Comparison of ENCODE assay signal across 9 cellular contexts in genomic region chr12:3777206-3777809, GRCh38. TPM values are rescaled to one million over a fixed set of nuclear protein-coding genes. Genes with fewer than 3 reads are reported as not detected.
DNase-seq lines count a peak whose midpoint lies in the region; ATAC-seq and TF ChIP-seq lines count a peak whose summit lies in the region.
"Had no signal": no experiment of that assay in that cellular context is flagged by ENCODE, and none has a peak within 500 bp of the region (broad histone marks: within the 10 kb centered on the region; RNA-seq: fewer than 3 reads in every experiment).

No MANE protein-coding gene starts in this region.

- H3K27ac ChIP-seq in DND-41 (ENCODE audit: low read length) (no peak overlapping the region), Peyer's patch (no peak overlapping the region), ovary (no peak overlapping the region)

- WGBS in ovary, 3 donors = 52 to 59% (median 54%) methylated on average over 3 of the region's 3 CpGs

- H3K4me1 Mint-ChIP-seq in naive B cell = no peaks in the 10 kb centered on the region

- H4K20me1 ChIP-seq in DND-41 (ENCODE audit: insufficient read depth, low read length) = no peaks in the 10 kb centered on the region

- H3K4me2 ChIP-seq in DND-41 (ENCODE audit: insufficient read depth, low read length) = no peak overlapping the region

- H3K27ac Mint-ChIP-seq in naive B cell = no peak overlapping the region
- H3K27ac Mint-ChIP-seq: natural killer cell treated with Interleukin-12 subunit alpha and Interleukin-12 subunit beta and Interleukin-15 and Interleukin-18, amount 100 ng/mL, for 72 hours had no signal

- H3K4me3 Mint-ChIP-seq in naive B cell = no peak overlapping the region
- H3K4me3 Mint-ChIP-seq: natural killer cell treated with Interleukin-12 subunit alpha and Interleukin-12 subunit beta and Interleukin-15 and Interleukin-18, amount 100 ng/mL, for 72 hours had no signal

- H3K79me2 ChIP-seq in DND-41 (ENCODE audit: insufficient read depth, low read length) = no peaks in the 10 kb centered on the region

- H3K9me3 ChIP-seq in DND-41 (ENCODE audit: insufficient read depth, low read length, severe bottlenecking) (no peaks in the 10 kb centered on the region), Peyer's patch (no peaks in the 10 kb centered on the region), ovary (no peaks in the 10 kb centered on the region)

- ATAC-seq in DND-41 (ENCODE audit: insufficient read depth, low read depth) = peak; percentile 62; the same call in 1 of the 3 replicates
- ATAC-seq in naive B cell (ENCODE audit: low read depth in 2 of 2) = no peak

- H3K4me3 ChIP-seq in DND-41 (ENCODE audit: low read depth in 1 of 2, low read length in 2 of 2) (no peak overlapping the region), Peyer's patch (no peak overlapping the region), epithelial cell of proximal tubule (ENCODE audit: low read depth, low read length) (no peak overlapping the region), ovary (no peak overlapping the region)
- no peak overlapping the region for H3K4me3 ChIP-seq in Jurkat, Clone E6-1 (ENCODE audit: low read length)

- H3K9me3 Mint-ChIP-seq in naive B cell = peaks cover 0 to 2% (median 0%) of the 10 kb centered on the region in 7 donors
- H3K9me3 Mint-ChIP-seq: natural killer cell treated with Interleukin-12 subunit alpha and Interleukin-12 subunit beta and Interleukin-15 and Interleukin-18, amount 100 ng/mL, for 72 hours had no signal

- H3K36me3 ChIP-seq in DND-41 (ENCODE audit: insufficient read depth, low read length) = no peaks in the 10 kb centered on the region
- no peaks in the 10 kb centered on the region for H3K36me3 ChIP-seq in Peyer's patch
- no peaks in the 10 kb centered on the region for H3K36me3 ChIP-seq in ovary

- DNase-seq in DND-41 (peak; percentile 14), Peyer's patch (no peak), epithelial cell of proximal tubule (ENCODE audit: low read depth) (no peak), naive B cell (peak; percentile 5), ovary (no peak), activated gamma-delta T cell treated with Interleukin-2 at 50 U/mL for 16 hours (no peak)
- DNase-seq in Jurkat, Clone E6-1 (ENCODE audit: low read depth, low spot score) = peak; percentile 35
- no peak for DNase-seq in stimulated activated naive CD4-positive, alpha-beta T cell treated with Interleukin-2 at 50 U/mL for 16 hours (lab: John Stamatoyannopoulos, UW)

- H3K4me1 ChIP-seq in DND-41 (ENCODE audit: insufficient read depth, low read length) (peaks cover 5% of the 10 kb centered on the region), Peyer's patch (no peaks in the 10 kb centered on the region), ovary (ENCODE audit: insufficient read depth) (no peaks in the 10 kb centered on the region)

- no peaks in the 10 kb centered on the region for H3K27me3 Mint-ChIP-seq in naive B cell
- H3K27me3 Mint-ChIP-seq: natural killer cell treated with Interleukin-12 subunit alpha and Interleukin-12 subunit beta and Interleukin-15 and Interleukin-18, amount 100 ng/mL, for 72 hours had no signal

- no peak for TF ChIP-seq POLR2A in Peyer's patch (IDR thresholded peaks at IDR 0.05)
- TF ChIP-seq POLR2A in ovary (IDR thresholded peaks at IDR 0.05) = no peak

- H3K36me3 Mint-ChIP-seq in naive B cell = no peaks in the 10 kb centered on the region

- TF ChIP-seq EP300 in ovary (IDR thresholded peaks at IDR 0.05) = no peak

- intact Hi-C loops in ovary (cut with DNase I) = loop anchor here in 3 of 4 donors (5.0 to 10.0 kb wide), 3 partner anchors 123 to 475 kb away; no protein-coding TSS in a partner anchor

- H2AFZ ChIP-seq in DND-41 (ENCODE audit: low read depth, low read length) = no peak overlapping the region

- no peak overlapping the region for H3K9ac ChIP-seq in DND-41 (ENCODE audit: low read depth, low read length)

- H3K27me3 ChIP-seq in DND-41 (ENCODE audit: insufficient read depth, low read length, poor library complexity) (no peaks in the 10 kb centered on the region), Peyer's patch (no peaks in the 10 kb centered on the region), ovary (no peaks in the 10 kb centered on the region)

- peak; percentile 82 for TF ChIP-seq CTCF in DND-41 (IDR thresholded peaks at IDR 0.05; ENCODE audit: borderline replicate concordance, extremely low read depth, low read length, poor library complexity, severe bottlenecking)
- TF ChIP-seq CTCF in Peyer's patch (IDR thresholded peaks at IDR 0.05) = peak; percentile 18 to 79 (median 69)
- peak; percentile 89 for TF ChIP-seq CTCF in epithelial cell of proximal tubule (conservative IDR thresholded peaks at IDR 0.05; ENCODE audit: low read depth, low read length)
- peak in 1 of 3 donors; percentile 41 for TF ChIP-seq CTCF in ovary (IDR thresholded peaks at IDR 0.05)

RNA-seq across cellular contexts. Expression of gene CRACR2A, which starts 24.4 kb away (rescaled TPM):
- 12.3 TPM for polyA plus RNA-seq in Jurkat, Clone E6-1 (2012; ENCODE audit: insufficient read depth, insufficient read length)
- total RNA-seq in Peyer's patch (10 to 100 TPM; 52.3 to 81.7 (median 65.9) TPM), epithelial cell of proximal tubule (1.7 and 4.5 TPM in 2 replicates), ovary (1 to 10 TPM; 1.8 to 7.7 (median 4.5) TPM)
- polyA plus RNA-seq in naive B cell (ENCODE audit: low read depth in 6 of 6) (10 to 100 TPM in 2 of 6 donors, 1 to 10 TPM in 3, not detected in 1; 6.5 to 20.8 (median 7.8) TPM), ovary (1 to 10 TPM; 2.3 to 4.4 TPM)

Comparison
In these comparisons a context has a peak if more than half of its experiments do, and no peak if none do; other contexts are left out.
1. DNase-seq: peak in DND-41 (single experiment), Jurkat, Clone E6-1 (single experiment) and naive B cell (single experiment); none in Peyer's patch (0 of 3), epithelial cell of proximal tubule (single experiment), ovary (0 of 5), stimulated activated naive CD4-positive, alpha-beta T cell treated with Interleukin-2 at 50 U/mL for 16 hours (single experiment) and activated gamma-delta T cell treated with Interleukin-2 at 50 U/mL for 16 hours (single experiment).